In genomic region chr3:102715030-102715697, GRCh38 we compare ENCODE assay signal across 9 cellular contexts.
DNase-seq lines count a peak whose midpoint lies in the region; ATAC-seq, FAIRE-seq and TF ChIP-seq lines count a peak whose summit lies in the region.
"Had no signal": no experiment of that assay in that cellular context is flagged by ENCODE, and none has a peak within 500 bp of the region (broad histone marks: within the 10 kb centered on the region; RNA-seq: fewer than 3 reads in every experiment).

No MANE protein-coding gene starts in this region.

- no peak overlapping the region for H3K4me3 ChIP-seq in gastrocnemius medialis

- no peaks in the 10 kb centered on the region for H3K9me3 ChIP-seq in gastrocnemius medialis

- H3K36me3 Mint-ChIP-seq in activated T-helper 17 cell treated with anti-CD3 and anti-CD28 coated beads, Interleukin-2, amount 50 U/mL, for 72 hours (ENCODE audit: low read depth), result no peaks in the 10 kb centered on the region
- H3K36me3 Mint-ChIP-seq in osteocyte (ENCODE audit: unreplicated experiment), result no peaks in the 10 kb centered on the region

- no peaks in the 10 kb centered on the region for H3K36me3 ChIP-seq in gastrocnemius medialis

- H3K4me1 ChIP-seq in gastrocnemius medialis, result no peaks in the 10 kb centered on the region

- H3K27ac Mint-ChIP-seq in activated T-helper 17 cell treated with anti-CD3 and anti-CD28 coated beads, Interleukin-2, amount 50 U/mL, for 72 hours, result no peak overlapping the region
- no peak overlapping the region for H3K27ac Mint-ChIP-seq in osteocyte (ENCODE audit: unreplicated experiment)

- ATAC-seq in GM21526 (IDR thresholded peaks at IDR 0.05; ENCODE audit: low FRiP score, unreplicated experiment) (peak; percentile 96), HG03439 (IDR thresholded peaks at IDR 0.05; ENCODE audit: unreplicated experiment) (peak; percentile 93), left lobe of liver (no peak), gastrocnemius medialis (no peak)
- ATAC-seq in activated T-helper 17 cell treated with anti-CD3 and anti-CD28 coated beads, Interleukin-2, amount 50 U/mL, for 72 hours (replicated peaks), result peak; percentile 83

- peak; percentile 11 for DNase-seq in GM18507 (ENCODE audit: extremely low spot score, insufficient read length, low read depth)
- DNase-seq in stimulated activated CD4-positive, alpha-beta T cell treated with anti-CD3 and anti-CD28 coated beads, Interleukin-15, amount 100 ng/mL, for 24 hours, result no peak
- DNase-seq in osteocyte (ENCODE audit: extremely low spot score, unreplicated experiment), result no peak
- DNase-seq in left lobe of liver (ENCODE audit: low spot score), result no peak
- DNase-seq in gastrocnemius medialis, result no peak
- DNase-seq: small intestine had no signal

- no peak overlapping the region for H3K27ac ChIP-seq in gastrocnemius medialis

- no peaks in the 10 kb centered on the region for H3K27me3 ChIP-seq in gastrocnemius medialis

- H3K27me3 Mint-ChIP-seq in activated T-helper 17 cell treated with anti-CD3 and anti-CD28 coated beads, Interleukin-2, amount 50 U/mL, for 72 hours, result peaks cover 11% of the 10 kb centered on the region
- peaks cover 4% of the 10 kb centered on the region for H3K27me3 Mint-ChIP-seq in osteocyte (ENCODE audit: unreplicated experiment)

- intact Hi-C loops in gastrocnemius medialis (cut with DNase I; ENCODE audit: low total_unique reads), result no loop called here

- peak; percentile 45 for FAIRE-seq in GM18507 (lab: Jason Lieb, UNC)
- FAIRE-seq: small intestine had no signal

- TF ChIP-seq POLR2A in gastrocnemius medialis (IDR thresholded peaks at IDR 0.05), result no peak

- in situ Hi-C loops in gastrocnemius medialis (cut with MboI; ENCODE audit: low sequenced_read_pairs in 4 of 4), result no loop called here

- H3K4me1 Mint-ChIP-seq in activated T-helper 17 cell treated with anti-CD3 and anti-CD28 coated beads, Interleukin-2, amount 50 U/mL, for 72 hours, result no peaks in the 10 kb centered on the region
- H3K4me1 Mint-ChIP-seq in osteocyte (ENCODE audit: unreplicated experiment), result no peaks in the 10 kb centered on the region

- no peaks in the 10 kb centered on the region for H3K9me3 Mint-ChIP-seq in activated T-helper 17 cell treated with anti-CD3 and anti-CD28 coated beads, Interleukin-2, amount 50 U/mL, for 72 hours
- no peaks in the 10 kb centered on the region for H3K9me3 Mint-ChIP-seq in osteocyte (ENCODE audit: unreplicated experiment)

- TF ChIP-seq CTCF in osteocyte (IDR thresholded peaks at IDR 0.05) (no peak), gastrocnemius medialis (IDR thresholded peaks at IDR 0.05 in 4 of 5, conservative IDR thresholded peaks at IDR 0.05 in 1 of 5) (no peak)

- H3K4me3 Mint-ChIP-seq in activated T-helper 17 cell treated with anti-CD3 and anti-CD28 coated beads, Interleukin-2, amount 50 U/mL, for 72 hours, result no peak overlapping the region
- H3K4me3 Mint-ChIP-seq in osteocyte (ENCODE audit: unreplicated experiment), result no peak overlapping the region

Comparison
In these comparisons a context has a peak if more than half of its experiments do, and no peak if none do; other contexts are left out.
1. ATAC-seq: peak in GM21526 (single experiment), HG03439 (single experiment) and activated T-helper 17 cell treated with anti-CD3 and anti-CD28 coated beads, Interleukin-2, amount 50 U/mL, for 72 hours (single experiment); none in left lobe of liver (single experiment) and gastrocnemius medialis (0 of 2).